25 cellular contexts compared by ENCODE assay signal in the genomic region with DNA sequence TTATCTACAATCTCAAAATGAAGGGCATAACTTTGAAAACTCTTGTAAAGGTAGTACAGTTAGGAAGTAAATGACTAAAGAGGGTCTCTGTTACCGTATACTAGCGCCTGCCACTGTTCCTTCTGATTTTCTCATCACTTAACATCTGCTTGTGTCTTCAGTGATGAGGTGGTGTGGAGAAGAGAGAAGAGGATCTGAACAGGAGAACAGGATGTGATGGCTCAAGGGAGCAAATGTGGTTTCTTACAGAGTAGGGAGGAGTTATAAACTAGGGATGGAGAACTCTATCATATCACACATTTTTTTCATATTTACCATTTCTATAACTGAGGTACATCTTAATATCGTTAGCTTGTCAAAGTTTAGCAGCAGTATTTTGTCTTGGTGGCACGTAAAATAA. TPM values are rescaled to one million over a fixed set of nuclear protein-coding genes. Genes with fewer than 3 reads are reported as not detected.
"Had no signal": no experiment of that assay in that cellular context is flagged by ENCODE, and none has a peak within 500 bp of the region (broad histone marks: within the 10 kb centered on the region; RNA-seq: fewer than 3 reads in every experiment).

No MANE protein-coding gene starts in this region.

- H3K4me3 ChIP-seq: esophagus squamous epithelium, tibial artery had no signal

- H3K27me3 Mint-ChIP-seq: activated naive CD8-positive, alpha-beta T cell treated with anti-CD3 and anti-CD28 coated beads, Interleukin-2, amount 10 ng/mL, durations not matched to agents 7 days and 5 days; activated T-cell treated with anti-CD3 and anti-CD28 coated beads, Interleukin-2, amount 50 U/mL, for 24 hours; central memory CD8-positive, alpha-beta T cell; stimulated activated naive B cell treated with anti-CD40 and anti-IgM and Interleukin-4, amounts not matched to agents 10 μg/mL and 1 μg/mL and 100 μg/mL, for 72 hours had no signal

- H3K27ac Mint-ChIP-seq: activated naive CD8-positive, alpha-beta T cell treated with anti-CD3 and anti-CD28 coated beads, Interleukin-2, amount 10 ng/mL, durations not matched to agents 7 days and 5 days; activated T-cell treated with anti-CD3 and anti-CD28 coated beads, Interleukin-2, amount 50 U/mL, for 24 hours; stimulated activated naive B cell treated with anti-CD40 and anti-IgM and Interleukin-4, amounts not matched to agents 10 μg/mL and 1 μg/mL and 100 μg/mL, for 72 hours had no signal

- H3K9me3 Mint-ChIP-seq: activated naive CD8-positive, alpha-beta T cell treated with anti-CD3 and anti-CD28 coated beads, Interleukin-2, amount 10 ng/mL, durations not matched to agents 7 days and 5 days; activated T-cell treated with anti-CD3 and anti-CD28 coated beads, Interleukin-2, amount 50 U/mL, for 24 hours; central memory CD8-positive, alpha-beta T cell; natural killer cell had no signal

- H3K36me3 ChIP-seq: brain microvascular endothelial cell, esophagus squamous epithelium had no signal

- H3K27me3 ChIP-seq: brain microvascular endothelial cell, esophagus squamous epithelium, foreskin keratinocyte, tibial artery had no signal

- ATAC-seq: foreskin keratinocyte; natural killer cell; stimulated activated naive B cell treated with anti-CD40 and anti-IgM and Interleukin-4, amounts not matched to agents 10 μg/mL and 1 μg/mL and 100 μg/mL, for 72 hours had no signal

- DNase-seq: activated CD4-positive, alpha-beta T cell treated with anti-CD3 and anti-CD28 coated beads for 1 hour; activated CD4-positive, alpha-beta T cell treated with anti-CD3 and anti-CD28 coated beads, Interleukin-2, amount 50 U/mL, for 4 hours; activated effector memory CD4-positive, alpha-beta T cell treated with anti-CD3 and anti-CD28 coated beads, Interleukin-2, amount 50 U/mL, for 16 hours; activated naive CD8-positive, alpha-beta T cell treated with anti-CD3 and anti-CD28 coated beads, Interleukin-2, amount 10 ng/mL, durations not matched to agents 7 days and 5 days; activated T-cell treated with anti-CD3 and anti-CD28 coated beads, Interleukin-2, amount 50 U/mL, for 24 hours; brain microvascular endothelial cell; effector CD8-positive, alpha-beta T cell; esophagus squamous epithelium; foreskin keratinocyte; glutamatergic neuron; hypothalamus; mesenchymal stem cell; natural killer cell; posterior cingulate gyrus; retina; stimulated activated CD4-positive, alpha-beta T cell treated with anti-CD3 and anti-CD28 coated beads, Interleukin-15, amount 100 ng/mL, for 24 hours; stimulated activated CD4-positive, alpha-beta T cell treated with anti-CD3 and anti-CD28 coated beads, Interleukin-4, amount 100 ng/mL, for 1 hour; stimulated activated naive B cell treated with anti-CD40 and anti-IgM and Interleukin-4, amounts not matched to agents 10 μg/mL and 1 μg/mL and 100 μg/mL, for 72 hours; T1000; tibial artery had no signal

- H3K27ac ChIP-seq: brain microvascular endothelial cell, esophagus squamous epithelium, foreskin keratinocyte, tibial artery had no signal

- H3K4me3 Mint-ChIP-seq: activated naive CD8-positive, alpha-beta T cell treated with anti-CD3 and anti-CD28 coated beads, Interleukin-2, amount 10 ng/mL, durations not matched to agents 7 days and 5 days; activated T-cell treated with anti-CD3 and anti-CD28 coated beads, Interleukin-2, amount 50 U/mL, for 24 hours; central memory CD8-positive, alpha-beta T cell; natural killer cell; stimulated activated naive B cell treated with anti-CD40 and anti-IgM and Interleukin-4, amounts not matched to agents 10 μg/mL and 1 μg/mL and 100 μg/mL, for 72 hours had no signal

- H3K9me3 ChIP-seq: esophagus squamous epithelium, tibial artery had no signal

RNA-seq across cellular contexts. Expression of gene KCTD4, which starts 1.1 kb away (rescaled TPM):
- total RNA-seq: activated naive CD8-positive, alpha-beta T cell treated with anti-CD3 and anti-CD28 coated beads, Interleukin-2, amount 10 ng/mL, durations not matched to agents 7 days and 5 days; endothelial cell of umbilical vein; esophagus squamous epithelium; kidney epithelial cell; liver; natural killer cell; skeletal muscle tissue had no signal
- polyA plus RNA-seq: endothelial cell of umbilical vein had no signal
